In the genomic region with DNA sequence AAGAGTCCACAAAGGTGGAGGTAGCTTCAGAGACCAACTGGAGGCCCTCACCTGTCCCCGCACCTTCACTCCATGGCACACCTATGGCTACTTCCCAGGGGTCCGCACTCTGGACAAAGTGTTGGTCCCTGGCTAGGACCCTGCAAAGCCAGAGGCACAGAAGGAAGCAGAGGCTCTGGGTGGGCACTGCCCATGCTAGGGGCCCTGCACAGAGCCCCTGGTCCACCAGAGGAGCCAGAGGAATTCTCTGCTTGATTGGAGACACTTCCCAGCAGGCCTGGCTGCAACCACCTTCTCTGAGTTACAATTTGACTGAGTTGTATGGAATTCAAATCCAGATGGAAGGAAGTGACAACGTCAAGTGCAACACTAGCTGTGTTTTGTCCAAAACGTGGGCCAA, we compare ENCODE assay signal across 15 cellular contexts.
"Had no signal": no experiment of that assay in that cellular context is flagged by ENCODE, and none has a peak within 500 bp of the region (broad histone marks: within the 10 kb centered on the region; RNA-seq: fewer than 3 reads in every experiment).

No MANE protein-coding gene starts in this region.

- DNase-seq: activated CD4-positive, alpha-beta T cell treated with anti-CD3 and anti-CD28 coated beads, Interleukin-2, amount 50 U/mL, for 1 hour; activated CD4-positive, CD25-positive, alpha-beta regulatory T cell; activated naive CD8-positive, alpha-beta T cell treated with anti-CD3 and anti-CD28 coated beads for 36 hours; activated T-cell treated with anti-CD3 and anti-CD28 coated beads, Interleukin-2, amount 50 U/mL, for 1 hour; dorsolateral prefrontal cortex; left colon; naive thymus-derived CD8-positive, alpha-beta T cell; stimulated activated CD4-positive, alpha-beta T cell treated with anti-CD3 and anti-CD28 coated beads, Interleukin-15, amount 100 ng/mL, for 24 hours; stimulated activated CD4-positive, alpha-beta T cell treated with anti-CD3 and anti-CD28 coated beads, Interleukin-4, amount 100 ng/mL, for 24 hours; stomach; T-helper 17 cell had no signal

- H3K4me3 ChIP-seq: breast epithelium, dorsolateral prefrontal cortex, lung, pancreas, stomach, thoracic aorta had no signal

- H3K36me3 ChIP-seq: breast epithelium, pancreas, stomach, thoracic aorta had no signal

- H3K27ac ChIP-seq: breast epithelium, dorsolateral prefrontal cortex, pancreas, stomach, thoracic aorta had no signal

- H3K9me3 ChIP-seq: breast epithelium, pancreas, stomach, thoracic aorta had no signal

- H3K27me3 ChIP-seq: breast epithelium, dorsolateral prefrontal cortex, pancreas had no signal

- H3K4me1 ChIP-seq: breast epithelium had no signal
